8 cellular contexts compared by ENCODE assay signal in the genomic region with DNA sequence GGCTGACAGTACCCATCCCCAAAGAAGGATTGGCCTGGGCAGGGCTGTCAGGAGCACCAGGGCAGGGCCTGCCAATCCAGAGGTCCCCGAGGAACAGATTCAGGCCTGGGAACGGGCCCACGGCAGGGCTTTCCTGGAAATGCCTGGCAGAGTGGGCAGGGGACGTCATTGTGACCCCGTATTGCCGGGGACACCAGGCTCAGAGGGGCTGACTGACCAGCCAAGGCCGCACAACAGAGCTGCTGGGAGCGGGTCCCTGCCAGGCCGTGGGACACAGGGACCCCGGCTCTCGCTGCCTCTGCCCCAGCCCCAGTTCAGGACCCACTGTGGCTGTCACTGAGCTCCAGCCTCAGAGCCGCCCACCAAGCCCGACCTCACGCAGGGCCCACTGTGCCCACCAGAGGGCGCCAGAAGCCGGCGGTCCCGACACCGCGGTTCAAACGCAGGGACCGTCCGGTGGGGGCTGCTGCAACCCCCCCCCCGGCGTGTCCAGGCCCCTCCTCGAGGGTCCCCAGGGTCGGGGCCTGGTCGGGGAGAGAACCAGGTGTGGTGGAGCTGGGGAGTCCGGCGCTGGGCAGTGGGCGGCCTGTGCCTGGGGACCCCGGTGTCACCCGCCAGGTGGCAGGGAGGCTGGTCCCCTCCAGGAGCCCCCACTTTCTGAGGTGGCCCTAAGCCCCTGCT. TPM values are rescaled to one million over a fixed set of nuclear protein-coding genes. Genes with fewer than 3 reads are reported as not detected.
DNase-seq lines count a peak whose midpoint lies in the region; ATAC-seq and TF ChIP-seq lines count a peak whose summit lies in the region.

No MANE protein-coding gene starts in this region.

- WGBS in esophagus squamous epithelium, 2 donors = no CpG with 5 or more reads among the region's 33 CpGs

- H3K4me3 ChIP-seq in esophagus squamous epithelium (no peak overlapping the region), gastrocnemius medialis (no peak overlapping the region)

- peak; percentile 56 to 60 for ATAC-seq in gastrocnemius medialis
- no peak for ATAC-seq in HG03460 (IDR thresholded peaks at IDR 0.05; ENCODE audit: unreplicated experiment)

- peak; percentile 82 for DNase-seq in AG20443 (ENCODE audit: low spot score)
- peak; percentile 72 for DNase-seq in HuH-7.5 (ENCODE audit: low spot score)
- DNase-seq in activated CD8-positive, alpha-beta memory T cell treated with anti-CD3 and anti-CD28 coated beads for 48 hours (ENCODE audit: low read depth in 2 of 3, low spot score in 2 of 3) = peak; percentile 29 to 71 (median 59)
- no peak for DNase-seq in esophagus squamous epithelium (lab: John Stamatoyannopoulos, UW)
- DNase-seq in gastrocnemius medialis = peak in 1 of 2 donors; percentile 32
- no peak for DNase-seq in cortex of kidney (lab: John Stamatoyannopoulos, UW)
- DNase-seq in NCI-H2029 treated with DMSO at 0.1 percent for 48 hours (lab: John Stamatoyannopoulos, UW) = no peak

- H3K27ac ChIP-seq in esophagus squamous epithelium (no peak overlapping the region), gastrocnemius medialis (no peak overlapping the region)

- in situ Hi-C loops in gastrocnemius medialis (cut with MboI; ENCODE audit: low sequenced_read_pairs in 4 of 4) = loop anchor here in 1 of 4 donors (25.0 kb wide), 1 partner anchor 245 kb away; the partner anchor contains the start of gene GNG13

- H3K9me3 ChIP-seq in esophagus squamous epithelium (peaks cover 0 to 7% (median 5%) of the 10 kb centered on the region in 3 donors), gastrocnemius medialis (no peaks in the 10 kb centered on the region)

- no peak for TF ChIP-seq POLR2A in esophagus squamous epithelium (IDR thresholded peaks at IDR 0.05)
- TF ChIP-seq POLR2A in gastrocnemius medialis (IDR thresholded peaks at IDR 0.05) = no peak

- H3K27me3 ChIP-seq in esophagus squamous epithelium = peaks cover 0 to 89% (median 0%) of the 10 kb centered on the region in 4 donors
- peaks cover 6 to 39% (median 27%) of the 10 kb centered on the region in 3 donors for H3K27me3 ChIP-seq in gastrocnemius medialis

- H3K4me1 ChIP-seq in esophagus squamous epithelium (peaks cover 0 to 6% (median 0%) of the 10 kb centered on the region in 3 donors), gastrocnemius medialis (no peaks in the 10 kb centered on the region)

- peak; percentile 57 to 89 (median 86) for TF ChIP-seq CTCF in esophagus squamous epithelium (IDR thresholded peaks at IDR 0.05)
- peak; percentile 76 to 95 (median 93) for TF ChIP-seq CTCF in gastrocnemius medialis (IDR thresholded peaks at IDR 0.05 in 4 of 5, conservative IDR thresholded peaks at IDR 0.05 in 1 of 5)

- H3K36me3 ChIP-seq in esophagus squamous epithelium (no peaks in the 10 kb centered on the region), gastrocnemius medialis (no peaks in the 10 kb centered on the region)

- intact Hi-C loops in esophagus squamous epithelium (cut with DNase I) = loop anchor here (10.0 kb wide), 1 partner anchor 243 kb away; no protein-coding TSS in a partner anchor
- intact Hi-C loops in gastrocnemius medialis (cut with DNase I; ENCODE audit: low total_unique reads) = loop anchor here (1.0 to 5.0 kb wide), 2 partner anchors 46 to 245 kb away; no protein-coding TSS in a partner anchor

RNA-seq across cellular contexts. Expression of gene SSTR5, which starts 15.2 kb away (rescaled TPM):
- not detected for total RNA-seq in esophagus squamous epithelium
- total RNA-seq in gastrocnemius medialis = 1 to 10 TPM in 1 of 4 donors, under 1 TPM in 2, not detected in 1; 0.24 to 1.3 (median 0.33) TPM

RNA-seq across cellular contexts. Expression of gene C1QTNF8, which starts 38.7 kb away (rescaled TPM):
- total RNA-seq in esophagus squamous epithelium (not detected), gastrocnemius medialis (not detected)

Comparison
In these comparisons a context has a peak if more than half of its experiments do, and no peak if none do; other contexts are left out.
1. DNase-seq: peak in AG20443 (single experiment), HuH-7.5 (single experiment) and activated CD8-positive, alpha-beta memory T cell treated with anti-CD3 and anti-CD28 coated beads for 48 hours (3 of 3); none in esophagus squamous epithelium (single experiment), cortex of kidney (single experiment) and NCI-H2029 treated with DMSO at 0.1 percent for 48 hours (single experiment).